ENCODE assay signal across 11 cellular contexts in the genomic region with DNA sequence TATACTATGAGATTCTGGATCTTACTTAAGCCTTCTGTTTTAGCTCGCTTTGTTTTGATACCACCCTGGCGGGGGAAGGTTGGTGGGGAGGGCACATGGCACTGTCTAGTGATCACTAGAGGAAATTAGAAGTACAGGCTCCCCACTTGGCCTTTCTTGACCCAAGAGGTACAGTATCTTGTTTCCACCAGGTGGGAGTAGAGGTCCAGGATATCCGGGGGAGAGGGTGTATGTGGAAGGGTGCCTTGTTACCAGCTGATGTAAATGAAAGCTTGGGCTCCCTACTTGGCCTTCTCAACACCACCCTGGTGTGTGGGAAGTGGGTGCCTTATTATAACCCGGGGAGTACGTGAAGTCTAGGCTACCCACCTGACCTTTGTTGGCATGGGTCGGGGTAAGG. TPM values are rescaled to one million over a fixed set of nuclear protein-coding genes. Genes with fewer than 3 reads are reported as not detected.
DNase-seq lines count a peak whose midpoint lies in the region; ATAC-seq and TF ChIP-seq lines count a peak whose summit lies in the region.
"Had no signal": no experiment of that assay in that cellular context is flagged by ENCODE, and none has a peak within 500 bp of the region (broad histone marks: within the 10 kb centered on the region; RNA-seq: fewer than 3 reads in every experiment).

No MANE protein-coding gene starts in this region.

- no peaks in the 10 kb centered on the region for H3K36me3 ChIP-seq in MM.1S (replicated peaks; ENCODE audit: insufficient read depth, low read length)
- H3K36me3 ChIP-seq: upper lobe of left lung had no signal

- peaks cover 2% of the 10 kb centered on the region for H3K4me1 Mint-ChIP-seq in activated CD4-positive, alpha-beta T cell treated with anti-CD3 and anti-CD28 coated beads, Interleukin-2, amount 10 ng/mL, durations not matched to agents 7 days and 5 days
- H3K4me1 Mint-ChIP-seq in naive B cell: peaks cover 26 to 44% (median 33%) of the 10 kb centered on the region in 3 donors
- H3K4me1 Mint-ChIP-seq: nephron had no signal

- TF ChIP-seq CTCF in MM.1S (IDR thresholded peaks at IDR 0.05; ENCODE audit: low read length): no peak

- H3K4me2 ChIP-seq in MM.1S (ENCODE audit: low read depth, low read length): no peak overlapping the region

- peaks cover 17% of the 10 kb centered on the region for H3K36me3 Mint-ChIP-seq in activated CD4-positive, alpha-beta T cell treated with anti-CD3 and anti-CD28 coated beads, Interleukin-2, amount 10 ng/mL, durations not matched to agents 7 days and 5 days (ENCODE audit: low read depth)
- peaks cover 0 to 52% of the 10 kb centered on the region in 2 donors for H3K36me3 Mint-ChIP-seq in activated naive CD4-positive, alpha-beta T cell treated with anti-CD3 and anti-CD28 coated beads, Interleukin-2, amount 50 U/mL, for 72 hours
- H3K36me3 Mint-ChIP-seq in naive B cell: peaks cover 4 to 8% of the 10 kb centered on the region in 2 donors

- no peaks in the 10 kb centered on the region for H4K20me1 ChIP-seq in MM.1S (ENCODE audit: insufficient read depth, low read length)

- H2AFZ ChIP-seq in MM.1S (ENCODE audit: low read length): no peak overlapping the region

- CTCF ChIA-PET in activated CD4-positive, alpha-beta T cell treated with anti-CD3 and anti-CD28 coated beads, Interleukin-2, amount 10 ng/mL, durations not matched to agents 7 days and 5 days (lab: Charles Lee): no interaction called here

- peak; percentile 19 for DNase-seq in activated CD4-positive, alpha-beta T cell treated with anti-CD3 and anti-CD28 coated beads for 1 hour
- no peak for DNase-seq in activated CD4-positive, alpha-beta T cell treated with anti-CD3 and anti-CD28 coated beads, Interleukin-2, amount 10 ng/mL, durations not matched to agents 7 days and 5 days
- no peak for DNase-seq in activated naive CD4-positive, alpha-beta T cell treated with anti-CD3 and anti-CD28 coated beads, Interleukin-2, amount 50 U/mL, for 72 hours (ENCODE audit: low spot score in 2 of 2)
- DNase-seq in naive B cell (peak; percentile 36), MM.1S (no peak)
- DNase-seq: glutamatergic neuron, upper lobe of left lung had no signal

- no peaks in the 10 kb centered on the region for H3K27me3 ChIP-seq in MM.1S (replicated peaks; ENCODE audit: insufficient read depth, low read length)
- H3K27me3 ChIP-seq: upper lobe of left lung had no signal

- no peak overlapping the region for H3K9ac ChIP-seq in MM.1S (ENCODE audit: low read length)

- no peaks in the 10 kb centered on the region for H3K9me3 ChIP-seq in MM.1S (replicated peaks; ENCODE audit: insufficient read depth, low read length)
- H3K9me3 ChIP-seq: upper lobe of left lung had no signal

- no peaks in the 10 kb centered on the region for H3F3A ChIP-seq in MM.1S (ENCODE audit: insufficient read depth, low read length)

- no peak overlapping the region for H3K27ac Mint-ChIP-seq in activated CD4-positive, alpha-beta T cell treated with anti-CD3 and anti-CD28 coated beads, Interleukin-2, amount 10 ng/mL, durations not matched to agents 7 days and 5 days
- peak overlapping the region in 1 of 2 donors; percentile 32 for H3K27ac Mint-ChIP-seq in activated naive CD4-positive, alpha-beta T cell treated with anti-CD3 and anti-CD28 coated beads, Interleukin-2, amount 50 U/mL, for 72 hours
- peak overlapping the region in 2 of 6 donors; percentile 24 to 66 for H3K27ac Mint-ChIP-seq in naive B cell
- H3K27ac Mint-ChIP-seq: nephron had no signal

- no peak overlapping the region for H3K4me3 Mint-ChIP-seq in activated CD4-positive, alpha-beta T cell treated with anti-CD3 and anti-CD28 coated beads, Interleukin-2, amount 10 ng/mL, durations not matched to agents 7 days and 5 days
- peak overlapping the region in 1 of 8 donors; percentile 4 for H3K4me3 Mint-ChIP-seq in naive B cell
- H3K4me3 Mint-ChIP-seq: nephron had no signal

- H3K79me2 ChIP-seq in MM.1S (ENCODE audit: low read length): peaks cover 44% of the 10 kb centered on the region

- no peaks in the 10 kb centered on the region for H3K9me2 ChIP-seq in MM.1S (replicated peaks; ENCODE audit: insufficient read depth, low read length)

- H3K4me1 ChIP-seq in MM.1S (ENCODE audit: low read length): peaks cover 12% of the 10 kb centered on the region; the same call in 1 of the 2 replicates

- no peaks in the 10 kb centered on the region for H3K27me3 Mint-ChIP-seq in activated CD4-positive, alpha-beta T cell treated with anti-CD3 and anti-CD28 coated beads, Interleukin-2, amount 10 ng/mL, durations not matched to agents 7 days and 5 days
- H3K27me3 Mint-ChIP-seq in naive B cell: no peaks in the 10 kb centered on the region

- POLR2A ChIA-PET in activated CD4-positive, alpha-beta T cell treated with anti-CD3 and anti-CD28 coated beads, Interleukin-2, amount 10 ng/mL, durations not matched to agents 7 days and 5 days (lab: Charles Lee): no interaction called here

- ATAC-seq in GM21723 (IDR thresholded peaks at IDR 0.05; ENCODE audit: unreplicated experiment): peak; percentile 39
- peak; percentile 57 to 78 for ATAC-seq in activated naive CD4-positive, alpha-beta T cell treated with anti-CD3 and anti-CD28 coated beads, Interleukin-2, amount 50 U/mL, for 72 hours
- ATAC-seq in naive B cell (ENCODE audit: low read depth in 2 of 2): peak; percentile 61
- ATAC-seq in HG03196 (IDR thresholded peaks at IDR 0.05; ENCODE audit: unreplicated experiment): no peak
- ATAC-seq in HG03469 (IDR thresholded peaks at IDR 0.05; ENCODE audit: unreplicated experiment): no peak

- H3K4me3 ChIP-seq in MM.1S (ENCODE audit: low read length): no peak overlapping the region
- H3K4me3 ChIP-seq: upper lobe of left lung had no signal

- H3K27ac ChIP-seq in MM.1S (ENCODE audit: low read length): no peak overlapping the region
- H3K27ac ChIP-seq: upper lobe of left lung had no signal

- peaks cover 14% of the 10 kb centered on the region for H3K9me3 Mint-ChIP-seq in activated CD4-positive, alpha-beta T cell treated with anti-CD3 and anti-CD28 coated beads, Interleukin-2, amount 10 ng/mL, durations not matched to agents 7 days and 5 days
- H3K9me3 Mint-ChIP-seq in activated naive CD4-positive, alpha-beta T cell treated with anti-CD3 and anti-CD28 coated beads, Interleukin-2, amount 50 U/mL, for 72 hours: peaks cover 0 to 19% of the 10 kb centered on the region in 2 donors
- peaks cover 0 to 14% (median 5%) of the 10 kb centered on the region in 7 donors for H3K9me3 Mint-ChIP-seq in naive B cell

RNA-seq across cellular contexts. Expression of a gene that starts 7.5 kb away (rescaled TPM):
- 10 to 100 TPM; 26.3 to 31.9 TPM for total RNA-seq in activated CD4-positive, alpha-beta T cell treated with anti-CD3 and anti-CD28 coated beads, Interleukin-2, amount 10 ng/mL, durations not matched to agents 7 days and 5 days
- total RNA-seq in activated naive CD4-positive, alpha-beta T cell treated with anti-CD3 and anti-CD28 coated beads, Interleukin-2, amount 50 U/mL, for 72 hours: 10 to 100 TPM; 16.4 to 47.6 TPM
- 10 to 100 TPM; 34.3 to 72.5 (median 42.7) TPM for polyA plus RNA-seq in naive B cell (ENCODE audit: low read depth in 6 of 6)

Comparison
In these comparisons a context has a peak if more than half of its experiments do, and no peak if none do; other contexts are left out.
1. DNase-seq: peak in activated CD4-positive, alpha-beta T cell treated with anti-CD3 and anti-CD28 coated beads for 1 hour (single experiment) and naive B cell (single experiment); none in activated CD4-positive, alpha-beta T cell treated with anti-CD3 and anti-CD28 coated beads, Interleukin-2, amount 10 ng/mL, durations not matched to agents 7 days and 5 days (single experiment), activated naive CD4-positive, alpha-beta T cell treated with anti-CD3 and anti-CD28 coated beads, Interleukin-2, amount 50 U/mL, for 72 hours (0 of 2) and MM.1S (single experiment).
2. ATAC-seq: peak in GM21723 (single experiment), activated naive CD4-positive, alpha-beta T cell treated with anti-CD3 and anti-CD28 coated beads, Interleukin-2, amount 50 U/mL, for 72 hours (2 of 2) and naive B cell (2 of 2); none in HG03196 (single experiment) and HG03469 (single experiment).